8 cellular contexts compared by ENCODE assay signal in the genomic region with DNA sequence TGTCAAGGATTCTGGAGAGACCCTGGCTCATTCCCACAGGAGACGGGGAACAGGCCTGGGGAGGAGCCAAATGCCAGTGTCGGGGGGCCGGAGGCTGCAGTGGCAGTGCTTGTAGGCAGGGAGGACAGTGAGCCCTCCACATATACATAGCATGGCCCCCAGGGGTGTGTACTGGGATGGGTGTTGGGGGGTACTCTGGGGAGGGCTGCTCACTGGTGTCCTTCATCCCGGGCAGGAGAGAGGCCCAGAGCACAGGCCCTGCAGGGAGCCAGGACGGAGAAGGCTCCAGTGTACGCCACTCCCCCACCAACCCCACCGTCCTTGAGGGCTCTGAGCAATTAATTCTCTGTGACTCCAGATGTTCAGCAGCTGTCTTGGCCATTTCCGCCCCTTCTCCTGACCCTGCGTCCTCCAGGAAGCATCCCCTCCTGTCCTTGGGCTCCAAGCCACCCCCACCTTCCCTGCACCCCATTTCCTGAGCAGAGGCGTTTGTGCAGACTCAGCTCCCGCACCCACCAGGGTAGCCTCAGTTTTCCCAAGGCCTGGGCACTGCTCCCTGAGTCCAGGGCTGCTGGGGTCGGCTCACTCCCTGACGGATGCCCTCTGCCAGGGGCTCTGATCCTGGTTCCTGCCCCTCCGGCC. TPM values are rescaled to one million over a fixed set of nuclear protein-coding genes. Genes with fewer than 3 reads are reported as not detected.
DNase-seq lines count a peak whose midpoint lies in the region; ATAC-seq and TF ChIP-seq lines count a peak whose summit lies in the region.
"Had no signal": no experiment of that assay in that cellular context is flagged by ENCODE, and none has a peak within 500 bp of the region (broad histone marks: within the 10 kb centered on the region; RNA-seq: fewer than 3 reads in every experiment).

No MANE protein-coding gene starts in this region.

- TF ChIP-seq CTCF in H9 (conservative IDR thresholded peaks at IDR 0.05) (no peak), osteoblast (IDR thresholded peaks at IDR 0.05; ENCODE audit: extremely low read depth, low read depth, low read length) (no peak)

- H3K27ac ChIP-seq in H9 (ENCODE audit: insufficient read length, low read depth, low read length): no peak overlapping the region
- H3K27ac ChIP-seq in osteoblast (ENCODE audit: low read depth, low read length): no peak overlapping the region

- H3K4me1 ChIP-seq in H9 (ENCODE audit: insufficient read depth, low read length) (peaks cover 2% of the 10 kb centered on the region; the same call in 1 of the 2 replicates), osteoblast (ENCODE audit: insufficient read depth, low read length) (peaks cover 15% of the 10 kb centered on the region)

- H3K27me3 Mint-ChIP-seq in H9 (ENCODE audit: low read depth): peaks cover 2% of the 10 kb centered on the region; the same call in 1 of the 2 replicates

- H3K4me2 ChIP-seq in H9 (ENCODE audit: insufficient read depth, insufficient read length, low read length): no peak overlapping the region
- H3K4me2 ChIP-seq in osteoblast (ENCODE audit: insufficient read depth, low read length): no peak overlapping the region

- H3K4me1 Mint-ChIP-seq in H9: peaks cover 22 to 41% of the 10 kb centered on the region in 2 experiments

- H4K20me1 ChIP-seq in H9 (ENCODE audit: control insufficient read depth, insufficient read depth, insufficient read length) (no peaks in the 10 kb centered on the region), osteoblast (ENCODE audit: insufficient read depth, low read length) (peaks cover 15% of the 10 kb centered on the region)

- H2BK5ac ChIP-seq in H9 (ENCODE audit: insufficient read length, low read length): no peak overlapping the region

- H2BK20ac ChIP-seq in H9 (ENCODE audit: low read depth, low read length, poor library complexity, severe bottlenecking): no peak overlapping the region

- H2BK12ac ChIP-seq in H9 (ENCODE audit: insufficient read length, low read depth, low read length): no peak overlapping the region

- H2AFZ ChIP-seq in H9 (ENCODE audit: low read length) (no peak overlapping the region), osteoblast (ENCODE audit: low read length) (no peak overlapping the region)

- peak overlapping the region; percentile 39 to 48; a peak in 2 of 5 replicates for H3K4me3 Mint-ChIP-seq in H9

- no peak overlapping the region for H3K56ac ChIP-seq in H9 (ENCODE audit: insufficient read length, low read depth, low read length)

- no peak overlapping the region for H2AK5ac ChIP-seq in H9 (ENCODE audit: insufficient read length, low read length)

- no peaks in the 10 kb centered on the region for H3K9me3 Mint-ChIP-seq in H9

- H3K79me2 ChIP-seq in H9 (ENCODE audit: insufficient read depth, low read length) (no peaks in the 10 kb centered on the region), osteoblast (ENCODE audit: insufficient read depth, low read length) (peaks cover 9% of the 10 kb centered on the region)

- no peak overlapping the region for H4K91ac ChIP-seq in H9 (ENCODE audit: insufficient read length, low read depth, low read length)

- no peak overlapping the region for H3K9ac ChIP-seq in H9 (ENCODE audit: extremely low read depth, insufficient read length, low read length)

- peaks cover 6% of the 10 kb centered on the region for H3K36me3 ChIP-seq in osteoblast (ENCODE audit: insufficient read depth, low read length)

- no peaks in the 10 kb centered on the region for H3K23me2 ChIP-seq in H9 (ENCODE audit: insufficient read length, low read depth, low read length, poor library complexity, severe bottlenecking)

- no peak overlapping the region for H2BK15ac ChIP-seq in H9 (ENCODE audit: low read depth, low read length)

- H3K36me3 Mint-ChIP-seq in H9 (ENCODE audit: insufficient read depth in 1 of 3, low read depth in 3 of 3): peaks cover 0 to 9% (median 5%) of the 10 kb centered on the region in 3 experiments; a peak in 4 of 7 replicates

- H3K4me3 ChIP-seq in osteoblast (ENCODE audit: insufficient read depth, low read length): no peak overlapping the region

- no peak overlapping the region for H3K18ac ChIP-seq in H9 (ENCODE audit: insufficient read length, low read depth, low read length)

- H3K4ac ChIP-seq in H9 (ENCODE audit: low read depth, low read length): no peak overlapping the region

- H4K5ac ChIP-seq in H9 (ENCODE audit: insufficient read length, low read depth, low read length): no peak overlapping the region

- no peaks in the 10 kb centered on the region for H3K79me1 ChIP-seq in H9 (ENCODE audit: insufficient read depth, low read depth, low read length, poor library complexity, severe bottlenecking)

- ATAC-seq in GM18502 (IDR thresholded peaks at IDR 0.05; ENCODE audit: poor library complexity, unreplicated experiment): no peak

- no peak overlapping the region for H3K23ac ChIP-seq in H9 (ENCODE audit: insufficient read length, low read depth, low read length)

- no peak overlapping the region for H2BK120ac ChIP-seq in H9 (ENCODE audit: low read depth, low read length, poor library complexity, severe bottlenecking)

- H3K9me3 ChIP-seq in H9 (ENCODE audit: control insufficient read depth, low read depth, low read length) (no peaks in the 10 kb centered on the region), osteoblast (ENCODE audit: low read depth, low read length) (no peaks in the 10 kb centered on the region)

- H3K27ac Mint-ChIP-seq in H9: peak overlapping the region; percentile 62 to 88 (median 74); a peak in 3 of 7 replicates

- WGBS in H9 (ENCODE audit: extremely low coverage, insufficient read length, low lambda C conversion rate): no CpG with 5 or more reads among the region's 14 CpGs

- DNase-seq in H9: no peak
- peak; percentile 15 for DNase-seq in dermis blood vessel endothelial cell
- DNase-seq in osteoblast (ENCODE audit: insufficient read length, low spot score, missing footprints): peak; percentile 87
- DNase-seq in activated CD4-positive, alpha-beta T cell treated with anti-CD3 and anti-CD28 coated beads for 4 hours: no peak
- DNase-seq in stimulated activated CD4-positive, alpha-beta T cell treated with anti-CD3 and anti-CD28 coated beads, Interleukin-4, amount 100 ng/mL, for 1 hour: no peak

- no peak overlapping the region for H3T11ph ChIP-seq in H9 (ENCODE audit: low read length)

- H3K27me3 ChIP-seq in H9 (ENCODE audit: insufficient read depth, low read length): no peaks in the 10 kb centered on the region
- H3K27me3 ChIP-seq in osteoblast (ENCODE audit: insufficient read depth, low read length): peaks cover 19% of the 10 kb centered on the region

- no peak overlapping the region for H3K14ac ChIP-seq in H9 (ENCODE audit: insufficient read depth, low read length)

- H4K8ac ChIP-seq in H9 (replicated peaks; ENCODE audit: insufficient read length, low read depth, low read length): no peak overlapping the region

RNA-seq across cellular contexts. Expression of a gene that starts 3.4 kb away (rescaled TPM):
- total RNA-seq in H9 (2021): not detected in 2 replicates
- total RNA-seq in dermis blood vessel endothelial cell: not detected in 2 replicates
- not detected in 2 replicates for total RNA-seq in osteoblast
- total RNA-seq: frontal cortex, HT1080 had no signal

RNA-seq across cellular contexts. Expression of a gene that starts 7.2 kb away (rescaled TPM):
- total RNA-seq in H9 (2021) (94.1 and 98.4 TPM in 2 replicates), dermis blood vessel endothelial cell (169 and 181 TPM in 2 replicates), osteoblast (99.6 and 115 TPM in 2 replicates)

RNA-seq across cellular contexts. Expression of a gene that starts 26.8 kb away (rescaled TPM):
- 27.1 and 27.3 TPM in 2 replicates for total RNA-seq in H9 (2021)
- 41.2 and 67.4 TPM in 2 replicates for total RNA-seq in dermis blood vessel endothelial cell
- total RNA-seq in osteoblast: under 0.01 and 0.36 TPM in 2 replicates

RNA-seq across cellular contexts. Expression of a gene that starts 37.1 kb away (rescaled TPM):
- 42.9 and 43.0 TPM in 2 replicates for total RNA-seq in H9 (2021)
- 90.9 and 98.3 TPM in 2 replicates for total RNA-seq in dermis blood vessel endothelial cell
- 41.5 and 53.9 TPM in 2 replicates for total RNA-seq in osteoblast

Comparison
In these comparisons a context has a peak if more than half of its experiments do, and no peak if none do; other contexts are left out.
1. DNase-seq: peak in dermis blood vessel endothelial cell (single experiment) and osteoblast (single experiment); none in H9 (single experiment), activated CD4-positive, alpha-beta T cell treated with anti-CD3 and anti-CD28 coated beads for 4 hours (0 of 2) and stimulated activated CD4-positive, alpha-beta T cell treated with anti-CD3 and anti-CD28 coated beads, Interleukin-4, amount 100 ng/mL, for 1 hour (single experiment).
2. RNA of a gene that starts 26.8 kb away (total RNA-seq): 41.2 to 67.4 TPM in dermis blood vessel endothelial cell and 27.1 to 27.3 TPM in H9; under 0.01 to 0.36 TPM in osteoblast; every median in the first group is over 10 times any median in the second.